1 cellular context compared by ENCODE assay signal in genomic region chr9:112061152-112061740, GRCh38.
TF ChIP-seq lines count a peak whose summit lies in the region.

No MANE protein-coding gene starts in this region.

TF ChIP-seq in K562, 482 proteins besides CTCF, POLR2A, EP300 and RAD21 (continued from another document and continues in another):
- TF ChIP-seq CHAMP1 (IDR thresholded peaks at IDR 0.05) (no peak), U2AF1 (optimal IDR thresholded peaks at IDR 0.05; ENCODE audit: low read depth, low read length) (no peak), ZSCAN29 (IDR thresholded peaks at IDR 0.05) (no peak), ZNF668 (CRISPR knock-in tag; IDR thresholded peaks at IDR 0.05) (0 out of 2 replicates have a peak, but pooled peaks have one; percentile 38), MEF2D (tag; conservative IDR thresholded peaks at IDR 0.05; ENCODE audit: low read depth) (0 out of 2 replicates have a peak, but pooled peaks have one; percentile 47), CBX2 (IDR thresholded peaks at IDR 0.05; ENCODE audit: insufficient read depth, low read length, poor library complexity, severe bottlenecking) (no peak), U2AF2 (optimal IDR thresholded peaks at IDR 0.05; ENCODE audit: low read depth, low read length) (no peak), GATAD2B (IDR thresholded peaks at IDR 0.05; ENCODE audit: borderline replicate concordance) (no peak), YY1 (IDR thresholded peaks at IDR 0.05; ENCODE audit: borderline replicate concordance in 1 of 3, control insufficient read depth in 1 of 3, extremely low read depth in 1 of 3, insufficient read depth in 3 of 3, insufficient read length in 1 of 3, insufficient replicate concordance in 2 of 3, low read depth in 1 of 3, low read length in 2 of 3) (no peak), RBM25 (IDR thresholded peaks at IDR 0.05; ENCODE audit: low read depth, low read length, severe bottlenecking) (no peak), KHSRP (IDR thresholded peaks at IDR 0.05) (no peak), TEAD4 (IDR thresholded peaks at IDR 0.05; ENCODE audit: low read length) (peak; percentile 55; the same call in 1 of the 2 replicates), TEAD4 (CRISPR knock-in tag; IDR thresholded peaks at IDR 0.05; ENCODE audit: borderline replicate concordance) (no peak), ARID2 (IDR thresholded peaks at IDR 0.05) (no peak), ZNF124 (CRISPR knock-in tag; IDR thresholded peaks at IDR 0.05) (no peak), ZC3H4 (CRISPR knock-in tag; IDR thresholded peaks at IDR 0.05; ENCODE audit: borderline replicate concordance) (no peak), RB1 (IDR thresholded peaks at IDR 0.05; ENCODE audit: low read depth) (no peak), BRF1 (IDR thresholded peaks at IDR 0.05; ENCODE audit: borderline replicate concordance, extremely low read depth, insufficient read length) (no peak), FOXJ2 (tag; IDR thresholded peaks at IDR 0.05) (no peak), EHMT2 (IDR thresholded peaks at IDR 0.05) (no peak), ZNF143 (CRISPR knock-in tag; IDR thresholded peaks at IDR 0.05) (no peak), CGGBP1 (CRISPR knock-in tag; IDR thresholded peaks at IDR 0.05) (no peak), EZH2 (IDR thresholded peaks at IDR 0.05; ENCODE audit: borderline replicate concordance, low read depth, low read length) (no peak), SMARCB1 (IDR thresholded peaks at IDR 0.05; ENCODE audit: insufficient read length, low read depth) (no peak), MCM3 (IDR thresholded peaks at IDR 0.05) (no peak), CREM (IDR thresholded peaks at IDR 0.05; ENCODE audit: low read depth) (peak; percentile 93), ARHGAP35 (IDR thresholded peaks at IDR 0.05; ENCODE audit: partially characterized antibody) (no peak), LEF1 (IDR thresholded peaks at IDR 0.05) (no peak; the same call in 1 of the 2 replicates), GTF3C2 (IDR thresholded peaks at IDR 0.05; ENCODE audit: borderline replicate concordance, extremely low read depth, insufficient read length) (no peak), ATF7 (IDR thresholded peaks at IDR 0.05) (peak; percentile 98), CCNT2 (IDR thresholded peaks at IDR 0.05; ENCODE audit: borderline replicate concordance, extremely low read depth, insufficient read length, low read depth, low read length) (no peak), RAD51 (IDR thresholded peaks at IDR 0.05; ENCODE audit: borderline replicate concordance, low read depth) (no peak), ZSCAN32 (CRISPR knock-in tag; IDR thresholded peaks at IDR 0.05) (no peak), ZNF384 (IDR thresholded peaks at IDR 0.05; ENCODE audit: low read depth, low read length) (no peak), ZBTB33 (CRISPR knock-in tag; IDR thresholded peaks at IDR 0.05) (no peak; the same call in 1 of the 2 replicates), ELF1 (tag; IDR thresholded peaks at IDR 0.05) (peak; percentile 82)
- TF ChIP-seq, protein P1, sequence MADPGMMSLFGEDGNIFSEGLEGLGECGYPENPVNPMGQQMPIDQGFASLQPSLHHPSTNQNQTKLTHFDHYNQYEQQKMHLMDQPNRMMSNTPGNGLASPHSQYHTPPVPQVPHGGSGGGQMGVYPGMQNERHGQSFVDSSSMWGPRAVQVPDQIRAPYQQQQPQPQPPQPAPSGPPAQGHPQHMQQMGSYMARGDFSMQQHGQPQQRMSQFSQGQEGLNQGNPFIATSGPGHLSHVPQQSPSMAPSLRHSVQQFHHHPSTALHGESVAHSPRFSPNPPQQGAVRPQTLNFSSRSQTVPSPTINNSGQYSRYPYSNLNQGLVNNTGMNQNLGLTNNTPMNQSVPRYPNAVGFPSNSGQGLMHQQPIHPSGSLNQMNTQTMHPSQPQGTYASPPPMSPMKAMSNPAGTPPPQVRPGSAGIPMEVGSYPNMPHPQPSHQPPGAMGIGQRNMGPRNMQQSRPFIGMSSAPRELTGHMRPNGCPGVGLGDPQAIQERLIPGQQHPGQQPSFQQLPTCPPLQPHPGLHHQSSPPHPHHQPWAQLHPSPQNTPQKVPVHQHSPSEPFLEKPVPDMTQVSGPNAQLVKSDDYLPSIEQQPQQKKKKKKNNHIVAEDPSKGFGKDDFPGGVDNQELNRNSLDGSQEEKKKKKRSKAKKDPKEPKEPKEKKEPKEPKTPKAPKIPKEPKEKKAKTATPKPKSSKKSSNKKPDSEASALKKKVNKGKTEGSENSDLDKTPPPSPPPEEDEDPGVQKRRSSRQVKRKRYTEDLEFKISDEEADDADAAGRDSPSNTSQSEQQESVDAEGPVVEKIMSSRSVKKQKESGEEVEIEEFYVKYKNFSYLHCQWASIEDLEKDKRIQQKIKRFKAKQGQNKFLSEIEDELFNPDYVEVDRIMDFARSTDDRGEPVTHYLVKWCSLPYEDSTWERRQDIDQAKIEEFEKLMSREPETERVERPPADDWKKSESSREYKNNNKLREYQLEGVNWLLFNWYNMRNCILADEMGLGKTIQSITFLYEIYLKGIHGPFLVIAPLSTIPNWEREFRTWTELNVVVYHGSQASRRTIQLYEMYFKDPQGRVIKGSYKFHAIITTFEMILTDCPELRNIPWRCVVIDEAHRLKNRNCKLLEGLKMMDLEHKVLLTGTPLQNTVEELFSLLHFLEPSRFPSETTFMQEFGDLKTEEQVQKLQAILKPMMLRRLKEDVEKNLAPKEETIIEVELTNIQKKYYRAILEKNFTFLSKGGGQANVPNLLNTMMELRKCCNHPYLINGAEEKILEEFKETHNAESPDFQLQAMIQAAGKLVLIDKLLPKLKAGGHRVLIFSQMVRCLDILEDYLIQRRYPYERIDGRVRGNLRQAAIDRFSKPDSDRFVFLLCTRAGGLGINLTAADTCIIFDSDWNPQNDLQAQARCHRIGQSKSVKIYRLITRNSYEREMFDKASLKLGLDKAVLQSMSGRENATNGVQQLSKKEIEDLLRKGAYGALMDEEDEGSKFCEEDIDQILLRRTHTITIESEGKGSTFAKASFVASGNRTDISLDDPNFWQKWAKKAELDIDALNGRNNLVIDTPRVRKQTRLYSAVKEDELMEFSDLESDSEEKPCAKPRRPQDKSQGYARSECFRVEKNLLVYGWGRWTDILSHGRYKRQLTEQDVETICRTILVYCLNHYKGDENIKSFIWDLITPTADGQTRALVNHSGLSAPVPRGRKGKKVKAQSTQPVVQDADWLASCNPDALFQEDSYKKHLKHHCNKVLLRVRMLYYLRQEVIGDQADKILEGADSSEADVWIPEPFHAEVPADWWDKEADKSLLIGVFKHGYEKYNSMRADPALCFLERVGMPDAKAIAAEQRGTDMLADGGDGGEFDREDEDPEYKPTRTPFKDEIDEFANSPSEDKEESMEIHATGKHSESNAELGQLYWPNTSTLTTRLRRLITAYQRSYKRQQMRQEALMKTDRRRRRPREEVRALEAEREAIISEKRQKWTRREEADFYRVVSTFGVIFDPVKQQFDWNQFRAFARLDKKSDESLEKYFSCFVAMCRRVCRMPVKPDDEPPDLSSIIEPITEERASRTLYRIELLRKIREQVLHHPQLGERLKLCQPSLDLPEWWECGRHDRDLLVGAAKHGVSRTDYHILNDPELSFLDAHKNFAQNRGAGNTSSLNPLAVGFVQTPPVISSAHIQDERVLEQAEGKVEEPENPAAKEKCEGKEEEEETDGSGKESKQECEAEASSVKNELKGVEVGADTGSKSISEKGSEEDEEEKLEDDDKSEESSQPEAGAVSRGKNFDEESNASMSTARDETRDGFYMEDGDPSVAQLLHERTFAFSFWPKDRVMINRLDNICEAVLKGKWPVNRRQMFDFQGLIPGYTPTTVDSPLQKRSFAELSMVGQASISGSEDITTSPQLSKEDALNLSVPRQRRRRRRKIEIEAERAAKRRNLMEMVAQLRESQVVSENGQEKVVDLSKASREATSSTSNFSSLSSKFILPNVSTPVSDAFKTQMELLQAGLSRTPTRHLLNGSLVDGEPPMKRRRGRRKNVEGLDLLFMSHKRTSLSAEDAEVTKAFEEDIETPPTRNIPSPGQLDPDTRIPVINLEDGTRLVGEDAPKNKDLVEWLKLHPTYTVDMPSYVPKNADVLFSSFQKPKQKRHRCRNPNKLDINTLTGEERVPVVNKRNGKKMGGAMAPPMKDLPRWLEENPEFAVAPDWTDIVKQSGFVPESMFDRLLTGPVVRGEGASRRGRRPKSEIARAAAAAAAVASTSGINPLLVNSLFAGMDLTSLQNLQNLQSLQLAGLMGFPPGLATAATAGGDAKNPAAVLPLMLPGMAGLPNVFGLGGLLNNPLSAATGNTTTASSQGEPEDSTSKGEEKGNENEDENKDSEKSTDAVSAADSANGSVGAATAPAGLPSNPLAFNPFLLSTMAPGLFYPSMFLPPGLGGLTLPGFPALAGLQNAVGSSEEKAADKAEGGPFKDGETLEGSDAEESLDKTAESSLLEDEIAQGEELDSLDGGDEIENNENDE (IDR thresholded peaks at IDR 0.05; ENCODE audit: low read depth, low read length) = no peak
